In genomic region chr13:21676611-21677021, GRCh38 we compare ENCODE assay signal across 9 cellular contexts. TPM values are rescaled to one million over a fixed set of nuclear protein-coding genes. Genes with fewer than 3 reads are reported as not detected.
A peak's percentile ranks its signal among the peaks of the same experiment; 100 is the strongest.
DNase-seq lines count a peak whose midpoint lies in the region; ATAC-seq and TF ChIP-seq lines count a peak whose summit lies in the region.
"Had no signal": no experiment of that assay in that cellular context is flagged by ENCODE, and none has a peak within 500 bp of the region (broad histone marks: within the 10 kb centered on the region; RNA-seq: fewer than 3 reads in every experiment).

No MANE protein-coding gene starts in this region.

- no peaks in the 10 kb centered on the region for H3K36me3 Mint-ChIP-seq in natural killer cell
- H3K36me3 Mint-ChIP-seq in natural killer cell treated with Interleukin-12 subunit alpha and Interleukin-12 subunit beta and Interleukin-15 and Interleukin-18, amount 100 ng/mL, for 72 hours: no peaks in the 10 kb centered on the region

- peaks cover 33% of the 10 kb centered on the region for H3K4me1 ChIP-seq in OCI-LY7 (ENCODE audit: insufficient read depth, low read length, poor library complexity, severe bottlenecking)
- peaks cover 17% of the 10 kb centered on the region for H3K4me1 ChIP-seq in upper lobe of right lung

- H3K9me2 ChIP-seq in OCI-LY7 (ENCODE audit: insufficient read depth, low read length): no peaks in the 10 kb centered on the region

- no peak for TF ChIP-seq CTCF in natural killer cell (IDR thresholded peaks at IDR 0.05)
- peak; percentile 63 for TF ChIP-seq CTCF in OCI-LY7 (conservative IDR thresholded peaks at IDR 0.05; ENCODE audit: low read length)
- no peak for TF ChIP-seq CTCF in upper lobe of right lung (IDR thresholded peaks at IDR 0.05)

- no peak for DNase-seq in natural killer cell
- DNase-seq in natural killer cell treated with Interleukin-12 subunit alpha and Interleukin-12 subunit beta and Interleukin-15 and Interleukin-18, amount 100 ng/mL, for 72 hours (ENCODE audit: low spot score): no peak
- DNase-seq in OCI-LY7 (ENCODE audit: low spot score): peak; percentile 45
- peak; percentile 54 for DNase-seq in left ventricle myocardium superior
- DNase-seq in upper lobe of right lung: peak; percentile 75
- no peak for DNase-seq in T1000 (lab: John Stamatoyannopoulos, UW)

- H4K20me1 ChIP-seq in OCI-LY7 (ENCODE audit: insufficient read depth, low read length): peaks cover 16% of the 10 kb centered on the region; the same call in 1 of the 2 replicates

- peaks cover 32% of the 10 kb centered on the region for H3K27me3 ChIP-seq in upper lobe of right lung

- no peak overlapping the region for H2AFZ ChIP-seq in OCI-LY7 (ENCODE audit: low read length)

- H3K9me3 ChIP-seq in OCI-LY7 (ENCODE audit: low read length) (no peaks in the 10 kb centered on the region), upper lobe of right lung (no peaks in the 10 kb centered on the region)

- peaks cover 19 to 28% of the 10 kb centered on the region in 2 donors for H3K4me1 Mint-ChIP-seq in natural killer cell
- H3K4me1 Mint-ChIP-seq in natural killer cell treated with Interleukin-12 subunit alpha and Interleukin-12 subunit beta and Interleukin-15 and Interleukin-18, amount 100 ng/mL, for 72 hours (ENCODE audit: low read depth in 2 of 2): peaks cover 11 to 14% of the 10 kb centered on the region in 2 donors

- H3K79me2 ChIP-seq in OCI-LY7 (ENCODE audit: insufficient read depth, low read depth, low read length): no peaks in the 10 kb centered on the region

- no peaks in the 10 kb centered on the region for H3K9me3 Mint-ChIP-seq in natural killer cell
- H3K9me3 Mint-ChIP-seq in natural killer cell treated with Interleukin-12 subunit alpha and Interleukin-12 subunit beta and Interleukin-15 and Interleukin-18, amount 100 ng/mL, for 72 hours: no peaks in the 10 kb centered on the region

- CTCF ChIA-PET in OCI-LY7 (lab: Charles Lee; ENCODE audit: unreplicated experiment): no interaction called here

- H3K27ac Mint-ChIP-seq in natural killer cell: no peak overlapping the region
- no peak overlapping the region for H3K27ac Mint-ChIP-seq in natural killer cell treated with Interleukin-12 subunit alpha and Interleukin-12 subunit beta and Interleukin-15 and Interleukin-18, amount 100 ng/mL, for 72 hours

- intact Hi-C loops in natural killer cell (cut with micrococcal nuclease) (no loop called here), OCI-LY7 (cut with micrococcal nuclease; ENCODE audit: unreplicated experiment) (loop anchor here (10.0 kb wide), 1 partner anchor 1698 kb away; no protein-coding TSS in a partner anchor), left ventricle myocardium superior (cut with micrococcal nuclease) (no loop called here), upper lobe of right lung (cut with DNase I) (no loop called here)

- ATAC-seq in natural killer cell: no peak
- no peak for ATAC-seq in natural killer cell treated with Interleukin-12 subunit alpha and Interleukin-12 subunit beta and Interleukin-15 and Interleukin-18, amount 100 ng/mL, for 72 hours
- ATAC-seq in left ventricle myocardium superior: peak; percentile 24
- ATAC-seq in upper lobe of right lung: peak; percentile 49
- no peak for ATAC-seq in HG03469 (IDR thresholded peaks at IDR 0.05; ENCODE audit: unreplicated experiment)
- no peak for ATAC-seq in esophagus mucosa

- peak overlapping the region; percentile 75 for H3K4me3 Mint-ChIP-seq in natural killer cell
- H3K4me3 Mint-ChIP-seq in natural killer cell treated with Interleukin-12 subunit alpha and Interleukin-12 subunit beta and Interleukin-15 and Interleukin-18, amount 100 ng/mL, for 72 hours: no peak overlapping the region

- peak overlapping the region; percentile 97; the same call in 1 of the 2 replicates for H3K4me2 ChIP-seq in OCI-LY7 (ENCODE audit: low read length)

- no TSS peak for BruUV-seq in OCI-LY7 (replicated peaks; lab: Mats Ljungman, UMichigan)

- H3K27ac ChIP-seq in OCI-LY7 (ENCODE audit: low read depth, low read length, poor library complexity, severe bottlenecking) (no peak overlapping the region), upper lobe of right lung (no peak overlapping the region)

- POLR2A ChIA-PET in OCI-LY7 (lab: Charles Lee): no interaction called here

- H3K27me3 Mint-ChIP-seq in natural killer cell (ENCODE audit: low read depth in 2 of 2): peaks cover 35 to 38% of the 10 kb centered on the region in 2 donors
- peaks cover 24 to 48% of the 10 kb centered on the region in 2 donors for H3K27me3 Mint-ChIP-seq in natural killer cell treated with Interleukin-12 subunit alpha and Interleukin-12 subunit beta and Interleukin-15 and Interleukin-18, amount 100 ng/mL, for 72 hours

- H3K36me3 ChIP-seq in OCI-LY7 (ENCODE audit: insufficient read depth, low read length): no peaks in the 10 kb centered on the region
- no peaks in the 10 kb centered on the region for H3K36me3 ChIP-seq in upper lobe of right lung

- H3K4me3 ChIP-seq in OCI-LY7 (ENCODE audit: low read depth, low read length, poor library complexity, severe bottlenecking): no peak overlapping the region
- no peak overlapping the region for H3K4me3 ChIP-seq in upper lobe of right lung

RNA-seq across cellular contexts. Expression of gene FGF9, which starts 5.7 kb away (rescaled TPM):
- total RNA-seq in natural killer cell (1 to 10 TPM in 1 of 3 donors, under 1 TPM in 2; 0.28 to 1.2 (median 0.80) TPM), OCI-LY7 (2022) (11.4 and 14.4 TPM in 2 replicates), left ventricle myocardium superior (12.1 TPM), upper lobe of right lung (2.7 TPM), esophagus mucosa (0.04 TPM)
- total RNA-seq in natural killer cell treated with Interleukin-12 subunit alpha and Interleukin-12 subunit beta and Interleukin-15 and Interleukin-18, amount 100 ng/mL, for 72 hours: under 1 TPM in 1 of 2 donors, not detected in 1; 0.29 TPM
- total RNA-seq in OCI-LY7 (2014; rRNA removed; shearing (Covaris generic)): 2.2 and 4.7 TPM in 2 replicates
- total RNA-seq: dermis microvascular lymphatic vessel endothelial cell had no signal

Comparison
In these comparisons a context has a peak if more than half of its experiments do, and no peak if none do; other contexts are left out.
1. ATAC-seq: peak in left ventricle myocardium superior (single experiment) and upper lobe of right lung (single experiment); none in natural killer cell (0 of 3), natural killer cell treated with Interleukin-12 subunit alpha and Interleukin-12 subunit beta and Interleukin-15 and Interleukin-18, amount 100 ng/mL, for 72 hours (0 of 2), HG03469 (single experiment) and esophagus mucosa (single experiment).
2. DNase-seq: peak in OCI-LY7 (single experiment), left ventricle myocardium superior (single experiment) and upper lobe of right lung (single experiment); none in natural killer cell (single experiment), natural killer cell treated with Interleukin-12 subunit alpha and Interleukin-12 subunit beta and Interleukin-15 and Interleukin-18, amount 100 ng/mL, for 72 hours (single experiment) and T1000 (single experiment).